Comparison of ENCODE assay signal across 32 cellular contexts in genomic region chr14:102752239-102752847, GRCh38.
"Had no signal": no experiment of that assay in that cellular context is flagged by ENCODE, and none has a peak within 500 bp of the region (broad histone marks: within the 10 kb centered on the region; RNA-seq: fewer than 3 reads in every experiment).

No MANE protein-coding gene starts in this region.

- H3K27ac Mint-ChIP-seq: activated CD4-positive, alpha-beta memory T cell treated with anti-CD3 and anti-CD28 coated beads for 36 hours; activated CD4-positive, alpha-beta T cell treated with anti-CD3 and anti-CD28 coated beads for 36 hours; activated CD4-positive, alpha-beta T cell treated with anti-CD3 and anti-CD28 coated beads, Interleukin-2, amount 10 ng/mL, durations not matched to agents 24 days and 14 days; activated CD8-positive, alpha-beta memory T cell treated with anti-CD3 and anti-CD28 coated beads, Interleukin-2, amount 10 ng/mL, durations not matched to agents 7 days and 5 days; activated CD8-positive, alpha-beta T cell treated with anti-CD3 and anti-CD28 coated beads, Interleukin-2, amount 10 ng/mL, durations not matched to agents 7 days and 5 days; activated naive CD4-positive, alpha-beta T cell treated with anti-CD3 and anti-CD28 coated beads, Interleukin-2, amount 10 ng/mL, durations not matched to agents 7 days and 5 days; activated naive CD4-positive, alpha-beta T cell treated with anti-CD3 and anti-CD28 coated beads, Interleukin-2, amount 50 U/mL, for 72 hours; activated T-cell treated with anti-CD3 and anti-CD28 coated beads, Interleukin-2, amount 50 U/mL, for 24 hours; activated T-cell treated with anti-CD3 and anti-CD28 coated beads, Interleukin-2, amount 50 U/mL, for 72 hours; T-helper 17 cell; T-helper 2 cell treated with Interferon-gamma antibody and Interleukin-4, amounts not matched to agents 5 μg/mL and 100 μg/mL, for 36 hours had no signal

- H3K9me3 ChIP-seq: body of pancreas, esophagus muscularis mucosa, gastrocnemius medialis, heart left ventricle had no signal

- H3K4me1 Mint-ChIP-seq: activated CD4-positive, alpha-beta T cell treated with anti-CD3 and anti-CD28 coated beads for 36 hours; activated CD4-positive, alpha-beta T cell treated with anti-CD3 and anti-CD28 coated beads, Interleukin-2, amount 10 ng/mL, durations not matched to agents 24 days and 14 days; activated naive CD4-positive, alpha-beta T cell treated with anti-CD3 and anti-CD28 coated beads, Interleukin-2, amount 10 ng/mL, durations not matched to agents 7 days and 5 days; T-helper 17 cell had no signal

- H3K4me1 ChIP-seq: body of pancreas, esophagus muscularis mucosa, foreskin keratinocyte, gastrocnemius medialis, heart left ventricle had no signal

- H3K4me3 Mint-ChIP-seq: activated B cell treated with CpG ODN at 0.5 μM for 24 hours; activated CD4-positive, alpha-beta memory T cell treated with anti-CD3 and anti-CD28 coated beads for 36 hours; activated CD4-positive, alpha-beta T cell treated with anti-CD3 and anti-CD28 coated beads for 36 hours; activated CD4-positive, alpha-beta T cell treated with anti-CD3 and anti-CD28 coated beads, Interleukin-2, amount 10 ng/mL, durations not matched to agents 24 days and 14 days; activated CD8-positive, alpha-beta memory T cell treated with anti-CD3 and anti-CD28 coated beads, Interleukin-2, amount 10 ng/mL, durations not matched to agents 7 days and 5 days; activated CD8-positive, alpha-beta T cell treated with anti-CD3 and anti-CD28 coated beads, Interleukin-2, amount 10 ng/mL, durations not matched to agents 7 days and 5 days; activated naive CD4-positive, alpha-beta T cell treated with anti-CD3 and anti-CD28 coated beads, Interleukin-2, amount 10 ng/mL, durations not matched to agents 7 days and 5 days; activated T-cell treated with anti-CD3 and anti-CD28 coated beads, Interleukin-2, amount 50 U/mL, for 24 hours; activated T-cell treated with anti-CD3 and anti-CD28 coated beads, Interleukin-2, amount 50 U/mL, for 72 hours; effector memory CD8-positive, alpha-beta T cell; T-helper 2 cell treated with Interferon-gamma antibody and Interleukin-4, amounts not matched to agents 5 μg/mL and 100 μg/mL, for 36 hours had no signal

- H3K4me3 ChIP-seq: body of pancreas, esophagus muscularis mucosa, gastrocnemius medialis, heart left ventricle had no signal

- H3K27me3 Mint-ChIP-seq: activated B cell treated with CpG ODN at 0.5 μM for 24 hours; activated CD4-positive, alpha-beta memory T cell treated with anti-CD3 and anti-CD28 coated beads for 36 hours; activated CD4-positive, alpha-beta T cell treated with anti-CD3 and anti-CD28 coated beads for 36 hours; activated CD4-positive, alpha-beta T cell treated with anti-CD3 and anti-CD28 coated beads, Interleukin-2, amount 10 ng/mL, durations not matched to agents 24 days and 14 days; activated CD8-positive, alpha-beta memory T cell treated with anti-CD3 and anti-CD28 coated beads, Interleukin-2, amount 10 ng/mL, durations not matched to agents 7 days and 5 days; activated naive CD4-positive, alpha-beta T cell treated with anti-CD3 and anti-CD28 coated beads, Interleukin-2, amount 10 ng/mL, durations not matched to agents 7 days and 5 days; activated T-cell treated with anti-CD3 and anti-CD28 coated beads, Interleukin-2, amount 50 U/mL, for 24 hours; effector memory CD8-positive, alpha-beta T cell; T-helper 17 cell had no signal

- H3K27me3 ChIP-seq: body of pancreas, foreskin keratinocyte, gastrocnemius medialis, heart left ventricle had no signal

- H3K9me3 Mint-ChIP-seq: activated B cell treated with CpG ODN at 0.5 μM for 24 hours; activated CD4-positive, alpha-beta memory T cell treated with anti-CD3 and anti-CD28 coated beads for 36 hours; activated CD4-positive, alpha-beta T cell treated with anti-CD3 and anti-CD28 coated beads, Interleukin-2, amount 10 ng/mL, durations not matched to agents 24 days and 14 days; activated naive CD4-positive, alpha-beta T cell treated with anti-CD3 and anti-CD28 coated beads, Interleukin-2, amount 10 ng/mL, durations not matched to agents 7 days and 5 days; activated naive CD4-positive, alpha-beta T cell treated with anti-CD3 and anti-CD28 coated beads, Interleukin-2, amount 50 U/mL, for 72 hours; activated T-cell treated with anti-CD3 and anti-CD28 coated beads, Interleukin-2, amount 50 U/mL, for 24 hours; activated T-cell treated with anti-CD3 and anti-CD28 coated beads, Interleukin-2, amount 50 U/mL, for 72 hours; effector memory CD8-positive, alpha-beta T cell; T-helper 2 cell treated with Interferon-gamma antibody and Interleukin-4, amounts not matched to agents 5 μg/mL and 100 μg/mL, for 36 hours had no signal

- H3K36me3 ChIP-seq: gastrocnemius medialis, heart left ventricle, WERI-Rb-1 had no signal

- DNase-seq: activated B cell treated with CpG ODN at 0.5 μM for 24 hours; activated CD4-positive, alpha-beta memory T cell treated with anti-CD3 and anti-CD28 coated beads for 36 hours; activated CD4-positive, alpha-beta T cell treated with anti-CD3 and anti-CD28 coated beads for 36 hours; activated CD4-positive, alpha-beta T cell treated with anti-CD3 and anti-CD28 coated beads, Interleukin-2, amount 10 ng/mL, durations not matched to agents 24 days and 14 days; activated CD8-positive, alpha-beta memory T cell treated with anti-CD3 and anti-CD28 coated beads, Interleukin-2, amount 10 ng/mL, durations not matched to agents 7 days and 5 days; activated CD8-positive, alpha-beta memory T cell treated with anti-CD3 and anti-CD28 coated beads, Interleukin-2, amount 50 U/mL, for 4 hours; activated CD8-positive, alpha-beta T cell treated with anti-CD3 and anti-CD28 coated beads, Interleukin-2, amount 10 ng/mL, durations not matched to agents 7 days and 5 days; activated gamma-delta T cell; activated naive CD4-positive, alpha-beta T cell; activated naive CD4-positive, alpha-beta T cell treated with anti-CD3 and anti-CD28 coated beads, Interleukin-2, amount 10 ng/mL, durations not matched to agents 7 days and 5 days; activated T-cell treated with anti-CD3 and anti-CD28 coated beads, Interleukin-2, amount 50 U/mL, for 24 hours; activated T-cell treated with anti-CD3 and anti-CD28 coated beads, Interleukin-2, amount 50 U/mL, for 72 hours; amniotic stem cell; anterior cingulate cortex; body of pancreas; caudate nucleus; cortex of kidney; dermis blood vessel endothelial cell; effector CD4-positive, alpha-beta T cell; effector memory CD8-positive, alpha-beta T cell; erythroblast; foreskin keratinocyte; gastrocnemius medialis; glutamatergic neuron; heart left ventricle; T-helper 17 cell; T1000; WERI-Rb-1 had no signal

- H3K36me3 Mint-ChIP-seq: activated CD4-positive, alpha-beta memory T cell treated with anti-CD3 and anti-CD28 coated beads for 36 hours; activated CD8-positive, alpha-beta memory T cell treated with anti-CD3 and anti-CD28 coated beads, Interleukin-2, amount 10 ng/mL, durations not matched to agents 7 days and 5 days; activated naive CD4-positive, alpha-beta T cell treated with anti-CD3 and anti-CD28 coated beads, Interleukin-2, amount 10 ng/mL, durations not matched to agents 7 days and 5 days; activated naive CD4-positive, alpha-beta T cell treated with anti-CD3 and anti-CD28 coated beads, Interleukin-2, amount 50 U/mL, for 72 hours had no signal

- H3K27ac ChIP-seq: body of pancreas, esophagus muscularis mucosa, foreskin keratinocyte, gastrocnemius medialis, heart left ventricle, WERI-Rb-1 had no signal

- ATAC-seq: activated CD4-positive, alpha-beta T cell treated with anti-CD3 and anti-CD28 coated beads for 36 hours; activated CD4-positive, CD25-positive, alpha-beta regulatory T cell treated with anti-CD3 and anti-CD28 coated beads, Interleukin-2, amount 50 U/mL, for 24 hours; activated CD8-positive, alpha-beta memory T cell treated with anti-CD3 and anti-CD28 coated beads, Interleukin-2, amount 10 ng/mL, durations not matched to agents 7 days and 5 days; activated CD8-positive, alpha-beta T cell treated with anti-CD3 and anti-CD28 coated beads, Interleukin-2, amount 10 ng/mL, durations not matched to agents 7 days and 5 days; body of pancreas; effector memory CD8-positive, alpha-beta T cell; foreskin keratinocyte; gastrocnemius medialis; heart left ventricle; T-helper 17 cell had no signal
